ENCODE assay signal across 9 cellular contexts in genomic region chr17:56912105-56912999, GRCh38. TPM values are rescaled to one million over a fixed set of nuclear protein-coding genes. Genes with fewer than 3 reads are reported as not detected.
DNase-seq lines count a peak whose midpoint lies in the region; ATAC-seq and TF ChIP-seq lines count a peak whose summit lies in the region.
"Had no signal": no experiment of that assay in that cellular context is flagged by ENCODE, and none has a peak within 500 bp of the region (broad histone marks: within the 10 kb centered on the region; RNA-seq: fewer than 3 reads in every experiment).

No MANE protein-coding gene starts in this region.

- no peaks in the 10 kb centered on the region for H3K9me3 ChIP-seq in breast epithelium

- no peaks in the 10 kb centered on the region for H3K27me3 ChIP-seq in breast epithelium

- no peak for DNase-seq in AG04449 (ENCODE audit: low read depth, low spot score)
- no peak for DNase-seq in Jurkat, Clone E6-1 (ENCODE audit: low read depth, low spot score)
- DNase-seq in breast epithelium (ENCODE audit: low spot score in 2 of 2): peak in 1 of 2 donors; percentile 31
- DNase-seq in mesenteric fat pad (ENCODE audit: low spot score): peak; percentile 89
- DNase-seq in OCI-M2 (lab: John Stamatoyannopoulos, UW; ENCODE audit: unreplicated experiment): no peak
- no peak for DNase-seq in amniotic stem cell (lab: John Stamatoyannopoulos, UW)
- no peak for DNase-seq in mucosa of gallbladder (ENCODE audit: low spot score)

- intact Hi-C loops in breast epithelium (cut with DNase I; ENCODE audit: low total_unique reads): no loop called here

- no peak for TF ChIP-seq POLR2A in breast epithelium (IDR thresholded peaks at IDR 0.05)

- no peak for TF ChIP-seq CTCF in AG04449 (IDR thresholded peaks at IDR 0.05; ENCODE audit: insufficient read depth, low read length, missing control alignments)
- TF ChIP-seq CTCF in breast epithelium (IDR thresholded peaks at IDR 0.05): no peak

- POLR2A ChIA-PET in AG04449 (lab: Yijun Ruan, JAX): interaction anchor here (0.9 to 1.6 kb wide), 2 partner anchors 29 to 48 kb away, joined by 3 to 8 read pairs; partner anchors contain the start of gene COIL

- CTCF ChIA-PET in AG04449 (lab: Yijun Ruan, JAX): interaction anchor here (0.6 to 2.0 kb wide), 4 partner anchors 11 to 92 kb away, joined by 3 to 6 read pairs (median 3); no protein-coding TSS in a partner anchor

- H3K4me3 ChIP-seq in AG04449 (ENCODE audit: low read depth, low read length) (peak overlapping the region; percentile 98), breast epithelium (peak overlapping the region; percentile 84 to 95 (median 94))
- peak overlapping the region; percentile 86 for H3K4me3 ChIP-seq in Jurkat, Clone E6-1 (ENCODE audit: low read length)

- H3K4me1 ChIP-seq in breast epithelium: peaks cover 4 to 5% of the 10 kb centered on the region in 2 donors

- ATAC-seq in GM18909 (IDR thresholded peaks at IDR 0.05; ENCODE audit: poor library complexity, unreplicated experiment): no peak

- H3K27ac ChIP-seq in breast epithelium: peak overlapping the region; percentile 91 to 92
- H3K27ac ChIP-seq: cardiac muscle cell had no signal

- H3K36me3 ChIP-seq in breast epithelium: peaks cover 8% of the 10 kb centered on the region
- H3K36me3 ChIP-seq: cardiac muscle cell had no signal

RNA-seq across cellular contexts. Expression of gene TRIM25, which starts 1.5 kb away (rescaled TPM):
- polyA plus RNA-seq in Jurkat, Clone E6-1 (2012; ENCODE audit: insufficient read depth, insufficient read length): 30.2 TPM
- total RNA-seq in breast epithelium (10 to 100 TPM; 29.9 to 61.0 (median 37.1) TPM), mesenteric fat pad (114 TPM), mucosa of gallbladder (94.4 TPM)

RNA-seq across cellular contexts. Expression of gene COIL, which starts 48.5 kb away (rescaled TPM):
- polyA plus RNA-seq in Jurkat, Clone E6-1 (2012; ENCODE audit: insufficient read depth, insufficient read length): 24.6 TPM
- total RNA-seq in breast epithelium: 10 to 100 TPM in 2 of 3 donors, 1 to 10 TPM in 1; 8.8 to 23.0 (median 16.7) TPM
- total RNA-seq in mesenteric fat pad: 9.9 TPM
- total RNA-seq in mucosa of gallbladder: 12.5 TPM
